8 cellular contexts compared by ENCODE assay signal in genomic region chrX:154751121-154751668, GRCh38. TPM values are rescaled to one million over a fixed set of nuclear protein-coding genes. Genes with fewer than 3 reads are reported as not detected.
A peak's percentile ranks its signal among the peaks of the same experiment; 100 is the strongest.
DNase-seq lines count a peak whose midpoint lies in the region; ATAC-seq and TF ChIP-seq lines count a peak whose summit lies in the region.

No MANE protein-coding gene starts in this region.

- H3K9me3 ChIP-seq in ascending aorta (no peaks in the 10 kb centered on the region), mucosa of descending colon (no peaks in the 10 kb centered on the region)

- H3K27ac ChIP-seq in ascending aorta: peak overlapping the region; percentile 82 to 88

- peak; percentile 13 for DNase-seq in KG1 (lab: John Stamatoyannopoulos, UW)
- DNase-seq in ascending aorta (ENCODE audit: low spot score in 2 of 2): no peak
- DNase-seq in mucosa of descending colon: peak in 2 of 3 donors; percentile 32 to 54
- no peak for DNase-seq in NCI-H2107 treated with DMSO at 0.1 percent for 48 hours (lab: John Stamatoyannopoulos, UW; ENCODE audit: unreplicated experiment)
- DNase-seq in AG20443 (ENCODE audit: low spot score): no peak

- intact Hi-C loops in ascending aorta (cut with DNase I): no loop called here
- intact Hi-C loops in mucosa of descending colon (cut with DNase I, micrococcal nuclease): no loop called here

- H3K4me1 ChIP-seq in ascending aorta (peaks cover 2 to 4% of the 10 kb centered on the region in 2 donors), mucosa of descending colon (ENCODE audit: low read depth) (no peaks in the 10 kb centered on the region)

- TF ChIP-seq CTCF in ascending aorta (IDR thresholded peaks at IDR 0.05) (no peak), mucosa of descending colon (IDR thresholded peaks at IDR 0.05) (no peak)

- peak; percentile 12 for ATAC-seq in GM19438 (IDR thresholded peaks at IDR 0.05; ENCODE audit: low read depth, unreplicated experiment)
- peak; percentile 11 for ATAC-seq in mucosa of descending colon
- no peak for ATAC-seq in GM18519 (IDR thresholded peaks at IDR 0.05; ENCODE audit: low FRiP score, unreplicated experiment)
- no peak for ATAC-seq in esophagus mucosa

- H3K36me3 ChIP-seq in ascending aorta (no peaks in the 10 kb centered on the region), mucosa of descending colon (ENCODE audit: low read depth) (no peaks in the 10 kb centered on the region)

- H3K27me3 ChIP-seq in ascending aorta: no peaks in the 10 kb centered on the region

- H3K4me3 ChIP-seq in ascending aorta: peak overlapping the region; percentile 46 to 76
- H3K4me3 ChIP-seq in mucosa of descending colon: no peak overlapping the region

RNA-seq across cellular contexts. Expression of gene GAB3, which starts 0.3 kb away (rescaled TPM):
- total RNA-seq in ascending aorta (2.9 TPM), mucosa of descending colon (1 to 10 TPM; 1.3 to 3.4 (median 2.5) TPM), esophagus mucosa (0.52 TPM)

RNA-seq across cellular contexts. Expression of gene DKC1, which starts 11.5 kb away (rescaled TPM):
- total RNA-seq in ascending aorta: 3.4 TPM
- 10 to 100 TPM; 29.4 to 36.0 (median 31.7) TPM for total RNA-seq in mucosa of descending colon
- 44.8 TPM for total RNA-seq in esophagus mucosa

RNA-seq across cellular contexts. Expression of gene MPP1, which starts 54.1 kb away (rescaled TPM):
- total RNA-seq in ascending aorta (65.3 TPM), mucosa of descending colon (10 to 100 TPM; 28.9 to 38.5 (median 37.3) TPM), esophagus mucosa (6.3 TPM)

Comparison
In these comparisons a context has a peak if more than half of its experiments do, and no peak if none do; other contexts are left out.
1. ATAC-seq: peak in GM19438 (single experiment) and mucosa of descending colon (single experiment); none in GM18519 (single experiment) and esophagus mucosa (single experiment).
2. DNase-seq: peak in KG1 (single experiment) and mucosa of descending colon (2 of 3); none in ascending aorta (0 of 2), NCI-H2107 treated with DMSO at 0.1 percent for 48 hours (single experiment) and AG20443 (single experiment).